ENCODE assay signal across 1 cellular context in genomic region chr20:58147628-58148370, GRCh38.
TF ChIP-seq lines count a peak whose summit lies in the region.

No MANE protein-coding gene starts in this region.

TF ChIP-seq in GM23338, 12 proteins besides CTCF, POLR2A, EP300 and RAD21 (continued from another document):
- TF ChIP-seq, protein P1, sequence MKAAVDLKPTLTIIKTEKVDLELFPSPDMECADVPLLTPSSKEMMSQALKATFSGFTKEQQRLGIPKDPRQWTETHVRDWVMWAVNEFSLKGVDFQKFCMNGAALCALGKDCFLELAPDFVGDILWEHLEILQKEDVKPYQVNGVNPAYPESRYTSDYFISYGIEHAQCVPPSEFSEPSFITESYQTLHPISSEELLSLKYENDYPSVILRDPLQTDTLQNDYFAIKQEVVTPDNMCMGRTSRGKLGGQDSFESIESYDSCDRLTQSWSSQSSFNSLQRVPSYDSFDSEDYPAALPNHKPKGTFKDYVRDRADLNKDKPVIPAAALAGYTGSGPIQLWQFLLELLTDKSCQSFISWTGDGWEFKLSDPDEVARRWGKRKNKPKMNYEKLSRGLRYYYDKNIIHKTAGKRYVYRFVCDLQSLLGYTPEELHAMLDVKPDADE (IDR thresholded peaks at IDR 0.05): no peak
- no peak for TF ChIP-seq ZNF114 (CRISPR knock-in tag; IDR thresholded peaks at IDR 0.05)
- no peak for TF ChIP-seq ZNF331 (CRISPR knock-in tag; IDR thresholded peaks at IDR 0.05; ENCODE audit: low read depth)
- TF ChIP-seq STAT1 (IDR thresholded peaks at IDR 0.05; ENCODE audit: unreplicated experiment): no peak
- TF ChIP-seq ZNF462 (CRISPR knock-in tag; IDR thresholded peaks at IDR 0.05): no peak
- no peak for TF ChIP-seq EZH2phosphoT487 (IDR thresholded peaks at IDR 0.05; ENCODE audit: unreplicated experiment)
- no peak for TF ChIP-seq CREB1 (CRISPR knock-in tag; IDR thresholded peaks at IDR 0.05; ENCODE audit: low read depth)
- TF ChIP-seq JUNB (IDR thresholded peaks at IDR 0.05; ENCODE audit: unreplicated experiment): no peak
